Comparison of ENCODE assay signal across 1 cellular context in genomic region chr4:78776031-78776728, GRCh38.
TF ChIP-seq lines count a peak whose summit lies in the region.

Gene BMP2K (plus strand): TSS chr4:78776350. CDS start chr4:78776544, 194 bp downstream.

TF ChIP-seq in H1, 55 proteins besides CTCF, POLR2A, EP300 and RAD21 (continued from another document):
- TF ChIP-seq MAX (IDR thresholded peaks at IDR 0.05), result no peak
- TF ChIP-seq SIX5 (IDR thresholded peaks at IDR 0.05; ENCODE audit: low read depth, low read length), result no peak
- TF ChIP-seq CREB1 (IDR thresholded peaks at IDR 0.05), result no peak
- TF ChIP-seq SRF (IDR thresholded peaks at IDR 0.05; ENCODE audit: low read depth, low read length), result no peak
- TF ChIP-seq CTBP2 (IDR thresholded peaks at IDR 0.05; ENCODE audit: borderline replicate concordance, insufficient read depth, insufficient read length, low read length), result no peak
- no peak for TF ChIP-seq SIRT6 (IDR thresholded peaks at IDR 0.05; ENCODE audit: low read length)
- peak; percentile 87 for TF ChIP-seq TEAD4 (IDR thresholded peaks at IDR 0.05; ENCODE audit: low read depth, low read length)
- peak; percentile 82 for TF ChIP-seq TAF1 (IDR thresholded peaks at IDR 0.05; ENCODE audit: low read depth, low read length)
- TF ChIP-seq E2F6 (IDR thresholded peaks at IDR 0.05), result no peak
- TF ChIP-seq TCF12 (IDR thresholded peaks at IDR 0.05; ENCODE audit: low read depth, low read length), result no peak
- no peak for TF ChIP-seq SIN3A (conservative IDR thresholded peaks at IDR 0.05 in 1 of 2, IDR thresholded peaks at IDR 0.05 in 1 of 2; ENCODE audit: low read depth in 1 of 2, low read length in 2 of 2)
- TF ChIP-seq NANOG (IDR thresholded peaks at IDR 0.05; ENCODE audit: insufficient read depth, low read depth, low read length, poor library complexity, severe bottlenecking), result no peak
- no peak for TF ChIP-seq BRCA1 (IDR thresholded peaks at IDR 0.05; ENCODE audit: low read depth, low read length)
- TF ChIP-seq, protein P1, sequence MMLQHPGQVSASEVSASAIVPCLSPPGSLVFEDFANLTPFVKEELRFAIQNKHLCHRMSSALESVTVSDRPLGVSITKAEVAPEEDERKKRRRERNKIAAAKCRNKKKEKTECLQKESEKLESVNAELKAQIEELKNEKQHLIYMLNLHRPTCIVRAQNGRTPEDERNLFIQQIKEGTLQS (IDR thresholded peaks at IDR 0.05; ENCODE audit: insufficient read depth, low read depth, low read length), result no peak
- no peak for TF ChIP-seq NRF1 (IDR thresholded peaks at IDR 0.05; ENCODE audit: low read depth, low read length)
- no peak for TF ChIP-seq RNF2 (IDR thresholded peaks at IDR 0.05; ENCODE audit: borderline replicate concordance, low read depth, low read length, missing control alignments, poor library complexity, severe bottlenecking)
- TF ChIP-seq CHD1 (IDR thresholded peaks at IDR 0.05; ENCODE audit: low read depth, low read length), result no peak
- no peak for TF ChIP-seq SP2 (IDR thresholded peaks at IDR 0.05; ENCODE audit: low read length)
- no peak for TF ChIP-seq SP4 (IDR thresholded peaks at IDR 0.05; ENCODE audit: low read length)
- no peak for TF ChIP-seq JUND (IDR thresholded peaks at IDR 0.05; ENCODE audit: low read length)
- TF ChIP-seq POLR2AphosphoS5 (IDR thresholded peaks at IDR 0.05; ENCODE audit: low read depth, low read length), result peak; percentile 74; the same call in 1 of the 2 replicates
- TF ChIP-seq TAF7 (optimal IDR thresholded peaks at IDR 0.05; ENCODE audit: borderline replicate concordance, low read depth, low read length), result peak; percentile 60
- TF ChIP-seq CHD2 (IDR thresholded peaks at IDR 0.05; ENCODE audit: low read length), result no peak
- no peak for TF ChIP-seq BCL11A (IDR thresholded peaks at IDR 0.05; ENCODE audit: low read depth in 2 of 2, low read length in 2 of 2)
- no peak for TF ChIP-seq GABPA (IDR thresholded peaks at IDR 0.05; ENCODE audit: borderline replicate concordance, insufficient read depth, low read length)
- no peak for TF ChIP-seq TBP (IDR thresholded peaks at IDR 0.05; ENCODE audit: low read depth, low read length)
- TF ChIP-seq CBX5 (IDR thresholded peaks at IDR 0.05; ENCODE audit: low read depth, low read length), result no peak
- no peak for TF ChIP-seq YY1 (IDR thresholded peaks at IDR 0.05; ENCODE audit: low read depth, low read length)
- TF ChIP-seq, protein P2, sequence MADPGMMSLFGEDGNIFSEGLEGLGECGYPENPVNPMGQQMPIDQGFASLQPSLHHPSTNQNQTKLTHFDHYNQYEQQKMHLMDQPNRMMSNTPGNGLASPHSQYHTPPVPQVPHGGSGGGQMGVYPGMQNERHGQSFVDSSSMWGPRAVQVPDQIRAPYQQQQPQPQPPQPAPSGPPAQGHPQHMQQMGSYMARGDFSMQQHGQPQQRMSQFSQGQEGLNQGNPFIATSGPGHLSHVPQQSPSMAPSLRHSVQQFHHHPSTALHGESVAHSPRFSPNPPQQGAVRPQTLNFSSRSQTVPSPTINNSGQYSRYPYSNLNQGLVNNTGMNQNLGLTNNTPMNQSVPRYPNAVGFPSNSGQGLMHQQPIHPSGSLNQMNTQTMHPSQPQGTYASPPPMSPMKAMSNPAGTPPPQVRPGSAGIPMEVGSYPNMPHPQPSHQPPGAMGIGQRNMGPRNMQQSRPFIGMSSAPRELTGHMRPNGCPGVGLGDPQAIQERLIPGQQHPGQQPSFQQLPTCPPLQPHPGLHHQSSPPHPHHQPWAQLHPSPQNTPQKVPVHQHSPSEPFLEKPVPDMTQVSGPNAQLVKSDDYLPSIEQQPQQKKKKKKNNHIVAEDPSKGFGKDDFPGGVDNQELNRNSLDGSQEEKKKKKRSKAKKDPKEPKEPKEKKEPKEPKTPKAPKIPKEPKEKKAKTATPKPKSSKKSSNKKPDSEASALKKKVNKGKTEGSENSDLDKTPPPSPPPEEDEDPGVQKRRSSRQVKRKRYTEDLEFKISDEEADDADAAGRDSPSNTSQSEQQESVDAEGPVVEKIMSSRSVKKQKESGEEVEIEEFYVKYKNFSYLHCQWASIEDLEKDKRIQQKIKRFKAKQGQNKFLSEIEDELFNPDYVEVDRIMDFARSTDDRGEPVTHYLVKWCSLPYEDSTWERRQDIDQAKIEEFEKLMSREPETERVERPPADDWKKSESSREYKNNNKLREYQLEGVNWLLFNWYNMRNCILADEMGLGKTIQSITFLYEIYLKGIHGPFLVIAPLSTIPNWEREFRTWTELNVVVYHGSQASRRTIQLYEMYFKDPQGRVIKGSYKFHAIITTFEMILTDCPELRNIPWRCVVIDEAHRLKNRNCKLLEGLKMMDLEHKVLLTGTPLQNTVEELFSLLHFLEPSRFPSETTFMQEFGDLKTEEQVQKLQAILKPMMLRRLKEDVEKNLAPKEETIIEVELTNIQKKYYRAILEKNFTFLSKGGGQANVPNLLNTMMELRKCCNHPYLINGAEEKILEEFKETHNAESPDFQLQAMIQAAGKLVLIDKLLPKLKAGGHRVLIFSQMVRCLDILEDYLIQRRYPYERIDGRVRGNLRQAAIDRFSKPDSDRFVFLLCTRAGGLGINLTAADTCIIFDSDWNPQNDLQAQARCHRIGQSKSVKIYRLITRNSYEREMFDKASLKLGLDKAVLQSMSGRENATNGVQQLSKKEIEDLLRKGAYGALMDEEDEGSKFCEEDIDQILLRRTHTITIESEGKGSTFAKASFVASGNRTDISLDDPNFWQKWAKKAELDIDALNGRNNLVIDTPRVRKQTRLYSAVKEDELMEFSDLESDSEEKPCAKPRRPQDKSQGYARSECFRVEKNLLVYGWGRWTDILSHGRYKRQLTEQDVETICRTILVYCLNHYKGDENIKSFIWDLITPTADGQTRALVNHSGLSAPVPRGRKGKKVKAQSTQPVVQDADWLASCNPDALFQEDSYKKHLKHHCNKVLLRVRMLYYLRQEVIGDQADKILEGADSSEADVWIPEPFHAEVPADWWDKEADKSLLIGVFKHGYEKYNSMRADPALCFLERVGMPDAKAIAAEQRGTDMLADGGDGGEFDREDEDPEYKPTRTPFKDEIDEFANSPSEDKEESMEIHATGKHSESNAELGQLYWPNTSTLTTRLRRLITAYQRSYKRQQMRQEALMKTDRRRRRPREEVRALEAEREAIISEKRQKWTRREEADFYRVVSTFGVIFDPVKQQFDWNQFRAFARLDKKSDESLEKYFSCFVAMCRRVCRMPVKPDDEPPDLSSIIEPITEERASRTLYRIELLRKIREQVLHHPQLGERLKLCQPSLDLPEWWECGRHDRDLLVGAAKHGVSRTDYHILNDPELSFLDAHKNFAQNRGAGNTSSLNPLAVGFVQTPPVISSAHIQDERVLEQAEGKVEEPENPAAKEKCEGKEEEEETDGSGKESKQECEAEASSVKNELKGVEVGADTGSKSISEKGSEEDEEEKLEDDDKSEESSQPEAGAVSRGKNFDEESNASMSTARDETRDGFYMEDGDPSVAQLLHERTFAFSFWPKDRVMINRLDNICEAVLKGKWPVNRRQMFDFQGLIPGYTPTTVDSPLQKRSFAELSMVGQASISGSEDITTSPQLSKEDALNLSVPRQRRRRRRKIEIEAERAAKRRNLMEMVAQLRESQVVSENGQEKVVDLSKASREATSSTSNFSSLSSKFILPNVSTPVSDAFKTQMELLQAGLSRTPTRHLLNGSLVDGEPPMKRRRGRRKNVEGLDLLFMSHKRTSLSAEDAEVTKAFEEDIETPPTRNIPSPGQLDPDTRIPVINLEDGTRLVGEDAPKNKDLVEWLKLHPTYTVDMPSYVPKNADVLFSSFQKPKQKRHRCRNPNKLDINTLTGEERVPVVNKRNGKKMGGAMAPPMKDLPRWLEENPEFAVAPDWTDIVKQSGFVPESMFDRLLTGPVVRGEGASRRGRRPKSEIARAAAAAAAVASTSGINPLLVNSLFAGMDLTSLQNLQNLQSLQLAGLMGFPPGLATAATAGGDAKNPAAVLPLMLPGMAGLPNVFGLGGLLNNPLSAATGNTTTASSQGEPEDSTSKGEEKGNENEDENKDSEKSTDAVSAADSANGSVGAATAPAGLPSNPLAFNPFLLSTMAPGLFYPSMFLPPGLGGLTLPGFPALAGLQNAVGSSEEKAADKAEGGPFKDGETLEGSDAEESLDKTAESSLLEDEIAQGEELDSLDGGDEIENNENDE (IDR thresholded peaks at IDR 0.05; ENCODE audit: insufficient replicate concordance, low read length), result no peak
- no peak for TF ChIP-seq SAP30 (IDR thresholded peaks at IDR 0.05; ENCODE audit: insufficient read depth, insufficient replicate concordance, low read length)
- no peak for TF ChIP-seq SP1 (IDR thresholded peaks at IDR 0.05; ENCODE audit: low read depth, low read length)
- no peak for TF ChIP-seq ZNF274 (IDR thresholded peaks at IDR 0.05; ENCODE audit: borderline replicate concordance, extremely low read depth, low read length)
- TF ChIP-seq MAFK (IDR thresholded peaks at IDR 0.05; ENCODE audit: low read depth, low read length), result no peak
- TF ChIP-seq, protein P3, sequence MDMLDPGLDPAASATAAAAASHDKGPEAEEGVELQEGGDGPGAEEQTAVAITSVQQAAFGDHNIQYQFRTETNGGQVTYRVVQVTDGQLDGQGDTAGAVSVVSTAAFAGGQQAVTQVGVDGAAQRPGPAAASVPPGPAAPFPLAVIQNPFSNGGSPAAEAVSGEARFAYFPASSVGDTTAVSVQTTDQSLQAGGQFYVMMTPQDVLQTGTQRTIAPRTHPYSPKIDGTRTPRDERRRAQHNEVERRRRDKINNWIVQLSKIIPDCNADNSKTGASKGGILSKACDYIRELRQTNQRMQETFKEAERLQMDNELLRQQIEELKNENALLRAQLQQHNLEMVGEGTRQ (IDR thresholded peaks at IDR 0.05; ENCODE audit: low read length), result no peak
- no peak for TF ChIP-seq RXRA (IDR thresholded peaks at IDR 0.05; ENCODE audit: insufficient read depth, low read depth, low read length)
- TF ChIP-seq KDM5A (IDR thresholded peaks at IDR 0.05; ENCODE audit: low read length), result no peak
- TF ChIP-seq FOSL1 (IDR thresholded peaks at IDR 0.05; ENCODE audit: insufficient read depth, low read depth, low read length), result no peak
- 0 out of 4 replicates have a peak, but pooled peaks have one; percentile 4 to 21 for TF ChIP-seq HDAC2 (IDR thresholded peaks at IDR 0.05; ENCODE audit: borderline replicate concordance in 1 of 2, low read depth in 2 of 2, low read length in 2 of 2)
- TF ChIP-seq ASH2L (IDR thresholded peaks at IDR 0.05; ENCODE audit: low read length), result no peak
- no peak for TF ChIP-seq POU5F1 (IDR thresholded peaks at IDR 0.05; ENCODE audit: low read depth, low read length)
- TF ChIP-seq RFX5 (IDR thresholded peaks at IDR 0.05; ENCODE audit: borderline replicate concordance, low read depth, low read length), result no peak
- no peak for TF ChIP-seq KDM1A (IDR thresholded peaks at IDR 0.05; ENCODE audit: borderline replicate concordance, low read length)
- no peak; the same call in 1 of the 2 replicates for TF ChIP-seq RBBP5 (IDR thresholded peaks at IDR 0.05; ENCODE audit: borderline replicate concordance, low read depth, low read length)
- TF ChIP-seq, protein P4, sequence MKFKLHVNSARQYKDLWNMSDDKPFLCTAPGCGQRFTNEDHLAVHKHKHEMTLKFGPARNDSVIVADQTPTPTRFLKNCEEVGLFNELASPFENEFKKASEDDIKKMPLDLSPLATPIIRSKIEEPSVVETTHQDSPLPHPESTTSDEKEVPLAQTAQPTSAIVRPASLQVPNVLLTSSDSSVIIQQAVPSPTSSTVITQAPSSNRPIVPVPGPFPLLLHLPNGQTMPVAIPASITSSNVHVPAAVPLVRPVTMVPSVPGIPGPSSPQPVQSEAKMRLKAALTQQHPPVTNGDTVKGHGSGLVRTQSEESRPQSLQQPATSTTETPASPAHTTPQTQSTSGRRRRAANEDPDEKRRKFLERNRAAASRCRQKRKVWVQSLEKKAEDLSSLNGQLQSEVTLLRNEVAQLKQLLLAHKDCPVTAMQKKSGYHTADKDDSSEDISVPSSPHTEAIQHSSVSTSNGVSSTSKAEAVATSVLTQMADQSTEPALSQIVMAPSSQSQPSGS (IDR thresholded peaks at IDR 0.05; ENCODE audit: low read length), result no peak
- TF ChIP-seq EZH2 (IDR thresholded peaks at IDR 0.05; ENCODE audit: low read depth, low read length, severe bottlenecking), result no peak
